ENCODE assay signal across 8 cellular contexts in genomic region chr12:42421844-42422779, GRCh38.
DNase-seq lines count a peak whose midpoint lies in the region; ATAC-seq and TF ChIP-seq lines count a peak whose summit lies in the region.

No MANE protein-coding gene starts in this region.

- no peaks in the 10 kb centered on the region for H3K9me3 ChIP-seq in tibial artery
- H3K9me3 ChIP-seq in CD4-positive, alpha-beta memory T cell (ENCODE audit: control insufficient read depth in 1 of 2, low read length in 2 of 2) = no peaks in the 10 kb centered on the region

- peaks cover 0 to 36% (median 12%) of the 10 kb centered on the region in 4 donors for H3K4me1 ChIP-seq in tibial artery
- H3K4me1 ChIP-seq in CD4-positive, alpha-beta memory T cell (ENCODE audit: insufficient read depth, low read length) = peaks cover 13% of the 10 kb centered on the region

- H3K36me3 ChIP-seq in tibial artery = no peaks in the 10 kb centered on the region
- no peaks in the 10 kb centered on the region for H3K36me3 ChIP-seq in CD4-positive, alpha-beta memory T cell (ENCODE audit: insufficient read depth, low read length)

- no peak overlapping the region for H3K4me3 ChIP-seq in choroid plexus epithelial cell (ENCODE audit: low read depth, low read length)
- H3K4me3 ChIP-seq in tibial artery = peak overlapping the region in 1 of 2 donors; percentile 6
- H3K4me3 ChIP-seq in CD4-positive, alpha-beta memory T cell (ENCODE audit: low read length in 2 of 2) = no peak overlapping the region

- no peak overlapping the region for H3K27ac Mint-ChIP-seq in endothelial cell (ENCODE audit: unreplicated experiment)
- peak overlapping the region in 1 of 7 donors; percentile 32 for H3K27ac Mint-ChIP-seq in CD4-positive, alpha-beta memory T cell

- CTCF ChIA-PET in CD4-positive, alpha-beta memory T cell (lab: Charles Lee; ENCODE audit: partially characterized antibody) = no interaction called here

- H3K4me1 Mint-ChIP-seq in endothelial cell (ENCODE audit: unreplicated experiment) = peaks cover 30% of the 10 kb centered on the region
- peaks cover 15 to 38% (median 27%) of the 10 kb centered on the region in 4 donors for H3K4me1 Mint-ChIP-seq in CD4-positive, alpha-beta memory T cell

- H3K27me3 ChIP-seq in tibial artery = no peaks in the 10 kb centered on the region
- H3K27me3 ChIP-seq in CD4-positive, alpha-beta memory T cell (ENCODE audit: insufficient read depth, low read length) = no peaks in the 10 kb centered on the region

- peak overlapping the region; percentile 59 to 66 for H3K27ac ChIP-seq in tibial artery
- H3K27ac ChIP-seq in CD4-positive, alpha-beta memory T cell (ENCODE audit: low read depth, low read length) = no peak overlapping the region

- intact Hi-C loops in tibial artery (cut with DNase I; ENCODE audit: low total_unique reads) = no loop called here
- intact Hi-C loops in CD4-positive, alpha-beta memory T cell (cut with micrococcal nuclease) = no loop called here

- DNase-seq in A172 (ENCODE audit: low spot score) (peak; percentile 28), GM19240 (ENCODE audit: insufficient read length, low spot score) (peak; percentile 3), choroid plexus epithelial cell (ENCODE audit: low read depth) (peak; percentile 89), tibial artery (no peak), endothelial cell (ENCODE audit: low spot score) (no peak), NCI-H1048 (lab: John Stamatoyannopoulos, UW) (no peak)
- DNase-seq in CD4-positive, alpha-beta memory T cell = no peak

- ATAC-seq in HG03159 (IDR thresholded peaks at IDR 0.05; ENCODE audit: unreplicated experiment) = peak; percentile 95

- H3K9me3 Mint-ChIP-seq in endothelial cell (ENCODE audit: unreplicated experiment) = no peaks in the 10 kb centered on the region
- H3K9me3 Mint-ChIP-seq in CD4-positive, alpha-beta memory T cell = no peaks in the 10 kb centered on the region

- TF ChIP-seq CTCF in choroid plexus epithelial cell (conservative IDR thresholded peaks at IDR 0.05; ENCODE audit: low read depth, low read length) (no peak), tibial artery (IDR thresholded peaks at IDR 0.05) (no peak), endothelial cell (IDR thresholded peaks at IDR 0.05; ENCODE audit: unreplicated experiment) (no peak)

- H3K36me3 Mint-ChIP-seq in endothelial cell (ENCODE audit: low read depth, unreplicated experiment) = peaks cover under 1% of the 10 kb centered on the region
- H3K36me3 Mint-ChIP-seq in CD4-positive, alpha-beta memory T cell = peaks cover 13 to 28% of the 10 kb centered on the region in 2 donors

- H3K4me3 Mint-ChIP-seq in endothelial cell (ENCODE audit: unreplicated experiment) = no peak overlapping the region
- H3K4me3 Mint-ChIP-seq in CD4-positive, alpha-beta memory T cell = no peak overlapping the region

- H3K27me3 Mint-ChIP-seq in endothelial cell (ENCODE audit: unreplicated experiment) = peaks cover 2% of the 10 kb centered on the region
- no peaks in the 10 kb centered on the region for H3K27me3 Mint-ChIP-seq in CD4-positive, alpha-beta memory T cell

- POLR2A ChIA-PET in CD4-positive, alpha-beta memory T cell (lab: Charles Lee; ENCODE audit: partially characterized antibody) = no interaction called here

Comparison
In these comparisons a context has a peak if more than half of its experiments do, and no peak if none do; other contexts are left out.
1. DNase-seq: peak in A172 (single experiment), GM19240 (single experiment) and choroid plexus epithelial cell (single experiment); none in tibial artery (0 of 2), endothelial cell (single experiment), CD4-positive, alpha-beta memory T cell (0 of 5) and NCI-H1048 (single experiment).